8 cellular contexts compared by ENCODE assay signal in the genomic region with DNA sequence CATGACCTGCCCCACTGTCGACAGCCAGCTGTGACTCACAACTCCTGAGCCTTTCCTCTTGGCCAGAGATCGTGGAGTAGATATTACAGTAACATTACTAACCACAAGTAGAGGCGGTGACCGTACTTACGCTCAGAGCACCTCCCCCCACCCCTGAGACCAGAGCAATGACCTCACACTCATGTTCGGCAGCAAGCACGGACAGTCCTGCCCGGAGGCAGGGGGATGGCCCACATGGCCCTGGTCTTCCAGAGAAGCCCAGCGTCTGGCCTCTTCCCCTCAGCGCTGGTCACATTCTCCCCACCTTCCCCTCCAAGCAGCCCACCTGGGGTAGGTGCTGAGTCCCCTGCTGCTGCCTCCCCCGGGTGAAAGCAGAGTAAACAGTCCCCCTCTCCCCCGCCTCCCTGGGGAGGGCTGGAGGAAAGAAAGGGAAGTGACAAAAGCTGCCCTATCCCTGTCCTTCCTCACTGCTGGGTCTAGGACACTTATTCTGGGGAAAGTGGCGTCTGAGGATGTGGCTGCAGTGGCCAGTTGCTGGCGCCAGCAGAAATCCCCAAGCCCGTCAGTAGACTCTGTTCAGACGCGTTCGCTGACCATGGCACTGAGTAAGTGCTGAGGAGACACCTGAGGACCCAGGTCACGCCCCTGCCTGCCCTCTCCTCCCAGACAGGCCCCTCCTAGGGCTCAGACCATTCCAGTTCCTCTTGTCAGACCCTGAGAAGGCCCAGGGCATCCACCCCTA.
DNase-seq lines count a peak whose midpoint lies in the region; ATAC-seq, FAIRE-seq and TF ChIP-seq lines count a peak whose summit lies in the region.

No MANE protein-coding gene starts in this region.

- H3K4me3 ChIP-seq in left ventricle myocardium inferior = peak overlapping the region; percentile 34

- peak; percentile 61 for ATAC-seq in HG02885 (IDR thresholded peaks at IDR 0.05; ENCODE audit: poor library complexity, unreplicated experiment)
- no peak for ATAC-seq in GM19397 (IDR thresholded peaks at IDR 0.05; ENCODE audit: unreplicated experiment)

- peak; percentile 56 for FAIRE-seq in GM12891 (lab: Jason Lieb, UNC)

- DNase-seq in GM12891 (ENCODE audit: insufficient read length, low spot score) (peak; percentile 64), left ventricle myocardium inferior (peak; percentile 77), smooth muscle cell of the brain vasculature (ENCODE audit: low read depth, low spot score) (peak; percentile 85), NCI-H510A treated with DMSO at 0.1 percent for 48 hours (lab: John Stamatoyannopoulos, UW) (no peak), HuH-7.5 (ENCODE audit: low spot score) (no peak)
- DNase-seq in activated T-helper 2 cell treated with anti-CD3 and anti-CD28 coated beads, Interferon-gamma antibody, Interleukin-2, Interleukin-4, amounts not matched to agents 10 μg/mL and 5 μg/mL and 100 μg/mL, durations not matched to agents 14 hours and 24 hours and 36 hours (ENCODE audit: low spot score) = peak; percentile 20

- peak overlapping the region; percentile 51 for H3K27ac Mint-ChIP-seq in activated T-helper 2 cell treated with anti-CD3 and anti-CD28 coated beads, Interferon-gamma antibody, Interleukin-2, Interleukin-4, amounts not matched to agents 10 μg/mL and 5 μg/mL and 100 μg/mL, durations not matched to agents 14 hours and 24 hours and 36 hours

- H3K4me3 Mint-ChIP-seq in activated T-helper 2 cell treated with anti-CD3 and anti-CD28 coated beads, Interferon-gamma antibody, Interleukin-2, Interleukin-4, amounts not matched to agents 10 μg/mL and 5 μg/mL and 100 μg/mL, durations not matched to agents 14 hours and 24 hours and 36 hours (ENCODE audit: low read depth) = no peak overlapping the region

- no peaks in the 10 kb centered on the region for H3K27me3 ChIP-seq in left ventricle myocardium inferior (ENCODE audit: low read depth)

- no peaks in the 10 kb centered on the region for H3K36me3 ChIP-seq in left ventricle myocardium inferior

- intact Hi-C loops in activated T-helper 2 cell treated with anti-CD3 and anti-CD28 coated beads, Interferon-gamma antibody, Interleukin-2, Interleukin-4, amounts not matched to agents 10 μg/mL and 5 μg/mL and 100 μg/mL, durations not matched to agents 14 hours and 24 hours and 36 hours (cut with micrococcal nuclease) = loop anchor here (1.0 to 5.0 kb wide), 2 partner anchors 9 to 56 kb away; no protein-coding TSS in a partner anchor
- intact Hi-C loops in left ventricle myocardium inferior (cut with micrococcal nuclease) = no loop called here

- peaks cover 19% of the 10 kb centered on the region for H3K4me1 Mint-ChIP-seq in activated T-helper 2 cell treated with anti-CD3 and anti-CD28 coated beads, Interferon-gamma antibody, Interleukin-2, Interleukin-4, amounts not matched to agents 10 μg/mL and 5 μg/mL and 100 μg/mL, durations not matched to agents 14 hours and 24 hours and 36 hours (ENCODE audit: low read depth)

- TF ChIP-seq POLR2A in GM12891 (IDR thresholded peaks at IDR 0.05; ENCODE audit: low read depth, low read length) = no peak

- no peaks in the 10 kb centered on the region for H3K9me3 Mint-ChIP-seq in activated T-helper 2 cell treated with anti-CD3 and anti-CD28 coated beads, Interferon-gamma antibody, Interleukin-2, Interleukin-4, amounts not matched to agents 10 μg/mL and 5 μg/mL and 100 μg/mL, durations not matched to agents 14 hours and 24 hours and 36 hours

- no peaks in the 10 kb centered on the region for H3K36me3 Mint-ChIP-seq in activated T-helper 2 cell treated with anti-CD3 and anti-CD28 coated beads, Interferon-gamma antibody, Interleukin-2, Interleukin-4, amounts not matched to agents 10 μg/mL and 5 μg/mL and 100 μg/mL, durations not matched to agents 14 hours and 24 hours and 36 hours (ENCODE audit: low read depth)

- peak overlapping the region; percentile 89 for H3K27ac ChIP-seq in left ventricle myocardium inferior (replicated peaks)

- TF ChIP-seq CTCF in left ventricle myocardium inferior (IDR thresholded peaks at IDR 0.05; ENCODE audit: borderline replicate concordance) = no peak

- no peaks in the 10 kb centered on the region for H3K27me3 Mint-ChIP-seq in activated T-helper 2 cell treated with anti-CD3 and anti-CD28 coated beads, Interferon-gamma antibody, Interleukin-2, Interleukin-4, amounts not matched to agents 10 μg/mL and 5 μg/mL and 100 μg/mL, durations not matched to agents 14 hours and 24 hours and 36 hours (ENCODE audit: low read depth)

- H3K4me1 ChIP-seq in left ventricle myocardium inferior = peaks cover 79% of the 10 kb centered on the region

- H3K9me3 ChIP-seq in left ventricle myocardium inferior (replicated peaks) = no peaks in the 10 kb centered on the region

TF ChIP-seq in GM12891, 5 proteins besides CTCF, POLR2A, EP300 and RAD21:
- TF ChIP-seq PAX5 (IDR thresholded peaks at IDR 0.05; ENCODE audit: insufficient read depth, low read length, severe bottlenecking) (no peak), POU2F2 (IDR thresholded peaks at IDR 0.05; ENCODE audit: low read depth, low read length) (peak; percentile 33; the same call in 1 of the 2 replicates), SPI1 (IDR thresholded peaks at IDR 0.05; ENCODE audit: low read depth, low read length) (peak; percentile 53)

Comparison
In these comparisons a context has a peak if more than half of its experiments do, and no peak if none do; other contexts are left out.
1. DNase-seq: peak in GM12891 (single experiment), activated T-helper 2 cell treated with anti-CD3 and anti-CD28 coated beads, Interferon-gamma antibody, Interleukin-2, Interleukin-4, amounts not matched to agents 10 μg/mL and 5 μg/mL and 100 μg/mL, durations not matched to agents 14 hours and 24 hours and 36 hours (single experiment), left ventricle myocardium inferior (single experiment) and smooth muscle cell of the brain vasculature (single experiment); none in NCI-H510A treated with DMSO at 0.1 percent for 48 hours (single experiment) and HuH-7.5 (single experiment).